In the genomic region with DNA sequence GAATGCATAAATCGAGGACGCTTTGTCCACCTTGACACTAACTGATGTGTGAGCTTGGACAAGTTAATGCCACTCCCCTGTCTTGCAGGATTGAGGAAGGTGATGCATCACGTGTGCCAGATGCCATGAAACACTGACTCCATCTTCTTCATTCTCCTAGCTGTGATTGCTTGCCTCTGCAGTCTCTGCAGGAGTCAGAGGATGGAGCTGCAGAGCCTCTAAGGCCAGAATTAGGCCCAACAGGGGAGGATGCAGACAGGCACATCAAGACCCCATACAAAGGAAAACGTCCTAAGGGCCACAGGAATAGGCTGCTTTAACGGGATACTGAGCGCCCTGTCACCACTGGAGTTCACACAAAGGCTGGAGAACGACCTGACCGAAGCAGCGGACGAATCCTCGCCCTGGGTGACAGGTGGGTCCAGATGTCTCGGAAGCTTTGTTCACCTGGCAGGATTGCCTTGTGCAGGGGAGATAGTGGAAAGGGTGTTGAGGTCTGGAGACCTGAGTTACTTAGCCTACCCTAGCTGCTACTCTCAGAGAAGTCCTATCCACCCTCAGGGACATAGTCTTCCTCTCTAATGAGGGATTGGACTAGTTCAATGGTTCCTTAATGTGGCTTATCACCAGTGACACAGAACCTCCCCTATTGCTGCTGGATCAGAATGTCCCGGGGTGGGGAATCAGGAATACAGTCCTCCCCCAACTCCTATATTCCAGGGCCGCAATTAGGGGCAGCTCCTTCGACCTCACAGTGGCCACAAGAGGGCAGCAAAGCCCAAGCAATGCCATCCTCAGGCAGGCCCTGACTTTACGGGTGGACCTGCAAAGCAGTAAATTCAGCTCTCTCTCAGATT, we compare ENCODE assay signal across 8 cellular contexts. TPM values are rescaled to one million over a fixed set of nuclear protein-coding genes. Genes with fewer than 3 reads are reported as not detected.
DNase-seq lines count a peak whose midpoint lies in the region; ATAC-seq and TF ChIP-seq lines count a peak whose summit lies in the region.

No MANE protein-coding gene starts in this region.

- H3K4me1 Mint-ChIP-seq in neural progenitor cell = peaks cover 9% of the 10 kb centered on the region

- peaks cover 4% of the 10 kb centered on the region for H3K9me3 Mint-ChIP-seq in neural progenitor cell

- no peaks in the 10 kb centered on the region for H3K4me1 ChIP-seq in BE2C
- no peaks in the 10 kb centered on the region for H3K4me1 ChIP-seq in PC-9 (replicated peaks; ENCODE audit: insufficient read depth)
- H3K4me1 ChIP-seq in neural progenitor cell = no peaks in the 10 kb centered on the region

- H2AFZ ChIP-seq in PC-9 (no peak overlapping the region), neural progenitor cell (replicated peaks) (peak overlapping the region; percentile 1)

- H3K4me2 ChIP-seq in PC-9 = no peak overlapping the region
- H3K4me2 ChIP-seq in neural progenitor cell = no peak overlapping the region

- H3F3A ChIP-seq in PC-9 (ENCODE audit: insufficient read depth, low read depth) (no peaks in the 10 kb centered on the region), neural progenitor cell (ENCODE audit: low read depth) (peaks cover 16% of the 10 kb centered on the region)

- no peak overlapping the region for H3K27ac Mint-ChIP-seq in neural progenitor cell

- no peaks in the 10 kb centered on the region for H3K9me3 ChIP-seq in BE2C
- no peaks in the 10 kb centered on the region for H3K9me3 ChIP-seq in PC-9 (ENCODE audit: insufficient read depth, low read depth)
- H3K9me3 ChIP-seq in neural progenitor cell (ENCODE audit: low read depth) = no peaks in the 10 kb centered on the region

- intact Hi-C loops in PC-9 (cut with micrococcal nuclease; ENCODE audit: unreplicated experiment) = loop anchor here (1.0 to 10.0 kb wide), 3 partner anchors 177 to 1387 kb away; no protein-coding TSS in a partner anchor

- no peaks in the 10 kb centered on the region for H3K36me3 Mint-ChIP-seq in neural progenitor cell

- no peak overlapping the region for H3K27ac ChIP-seq in PC-9
- no peak overlapping the region for H3K27ac ChIP-seq in neural progenitor cell
- H3K27ac ChIP-seq in substantia nigra (ENCODE audit: low read depth, low read length, poor library complexity, severe bottlenecking) = no peak overlapping the region

- no peaks in the 10 kb centered on the region for H3K9me2 ChIP-seq in PC-9 (ENCODE audit: insufficient read depth)

- no TSS peak for BruUV-seq in PC-9 (replicated peaks; lab: Mats Ljungman, UMichigan)

- H3K36me3 ChIP-seq in BE2C = no peaks in the 10 kb centered on the region
- H3K36me3 ChIP-seq in PC-9 (ENCODE audit: low read depth) = no peaks in the 10 kb centered on the region
- no peaks in the 10 kb centered on the region for H3K36me3 ChIP-seq in neural progenitor cell

- peak; percentile 63 for ATAC-seq in GM19324 (IDR thresholded peaks at IDR 0.05; ENCODE audit: low FRiP score, unreplicated experiment)

- H3K9ac ChIP-seq in neural progenitor cell = no peak overlapping the region

- H3K79me2 ChIP-seq in PC-9 (ENCODE audit: low read depth) (no peaks in the 10 kb centered on the region), neural progenitor cell (ENCODE audit: low read depth) (no peaks in the 10 kb centered on the region)

- POLR2A ChIA-PET in PC-9 (lab: Charles Lee; ENCODE audit: unreplicated experiment) = interaction anchor here (0.5 to 0.7 kb wide), 2 partner anchors 211 to 225 kb away, joined by 4 read pairs; no protein-coding TSS in a partner anchor

- peaks cover 24% of the 10 kb centered on the region for H3K27me3 Mint-ChIP-seq in neural progenitor cell (ENCODE audit: insufficient read depth, low read depth)

- no peaks in the 10 kb centered on the region for H3K27me3 ChIP-seq in BE2C
- no peaks in the 10 kb centered on the region for H3K27me3 ChIP-seq in PC-9 (ENCODE audit: insufficient read depth, low read depth)
- H3K27me3 ChIP-seq in neural progenitor cell = peaks cover 9% of the 10 kb centered on the region

- CTCF ChIA-PET in PC-9 (lab: Charles Lee) = interaction anchor here (0.6 to 3.1 kb wide), 5 partner anchors 146 to 1384 kb away, joined by 3 to 17 read pairs (median 5); no protein-coding TSS in a partner anchor

- DNase-seq in BE2C = peak; percentile 72
- DNase-seq in HuH-7 (ENCODE audit: low spot score) = peak; percentile 67
- peak; percentile 51 to 72 for DNase-seq in PC-9
- DNase-seq in activated T-cell treated with anti-CD3 and anti-CD28 coated beads, Interleukin-2, amount 50 U/mL, for 1 hour = peak; percentile 79
- peak; percentile 53 for DNase-seq in fibroblast of gingiva (ENCODE audit: low read depth)
- peak; percentile 88 for DNase-seq in neural progenitor cell (ENCODE audit: low spot score)
- DNase-seq in substantia nigra (lab: John Stamatoyannopoulos, UW) = peak in 48 of 49 donors; percentile 11 to 90 (median 62)

- TF ChIP-seq CTCF in BE2C (IDR thresholded peaks at IDR 0.05; ENCODE audit: low read depth, low read length) (peak; percentile 74), PC-9 (conservative IDR thresholded peaks at IDR 0.05) (peak; percentile 93), neural progenitor cell (IDR thresholded peaks at IDR 0.05) (peak; percentile 97)

- H3K4me3 ChIP-seq in BE2C (ENCODE audit: low read depth, low read length) = no peak overlapping the region
- no peak overlapping the region for H3K4me3 ChIP-seq in PC-9
- H3K4me3 ChIP-seq in neural progenitor cell = no peak overlapping the region

- no peak overlapping the region for H3K4me3 Mint-ChIP-seq in neural progenitor cell

- H4K20me1 ChIP-seq in PC-9 (ENCODE audit: insufficient read depth) (no peaks in the 10 kb centered on the region), neural progenitor cell (ENCODE audit: low read depth) (no peaks in the 10 kb centered on the region)

RNA-seq across cellular contexts. Expression of a gene that starts 32.4 kb away (rescaled TPM):
- not detected for polyA plus RNA-seq in BE2C (2012; ENCODE audit: insufficient read depth, insufficient read length, low read depth)
- total RNA-seq in PC-9 (2021) = not detected in 2 replicates
- 0.43 and 5.3 TPM in 2 replicates for total RNA-seq in neural progenitor cell (ENCODE audit: low replicate concordance)
